In the genomic region with DNA sequence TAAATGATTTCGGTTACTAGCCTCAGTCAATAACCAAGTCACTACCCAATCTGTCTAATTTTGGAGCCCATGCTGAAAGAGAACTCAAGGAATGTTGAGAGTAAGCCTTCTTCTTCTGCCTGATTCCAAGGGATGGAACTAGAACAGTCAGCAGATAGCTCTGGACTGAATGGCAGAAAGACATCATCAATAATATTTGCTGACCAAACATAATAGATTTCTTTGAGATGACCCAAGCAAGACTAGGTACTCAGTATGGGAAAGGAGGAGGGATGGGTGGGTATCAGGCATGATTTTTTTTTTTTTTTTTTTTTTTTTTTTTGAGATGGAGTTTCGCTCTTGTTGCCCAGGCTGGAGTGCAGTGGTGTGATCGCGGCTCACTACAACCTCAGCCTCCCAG, we compare ENCODE assay signal across 29 cellular contexts.
"Had no signal": no experiment of that assay in that cellular context is flagged by ENCODE, and none has a peak within 500 bp of the region (broad histone marks: within the 10 kb centered on the region; RNA-seq: fewer than 3 reads in every experiment).

No MANE protein-coding gene starts in this region.

- H3K36me3 ChIP-seq: stomach, suprapubic skin, thoracic aorta, thyroid gland, tibial artery, tibial nerve, transverse colon, upper lobe of left lung, upper lobe of right lung, uterus, vagina had no signal

- H3K27me3 Mint-ChIP-seq: stimulated activated memory B cell treated with anti-CD40 and anti-IgM and Interleukin-4, amounts not matched to agents 10 μg/mL and 1 μg/mL and 100 μg/mL, for 72 hours; stimulated activated naive B cell treated with anti-CD40 and anti-IgM and Interleukin-4, amounts not matched to agents 10 μg/mL and 1 μg/mL and 100 μg/mL, for 72 hours; stimulated activated naive CD8-positive, alpha-beta T cell treated with anti-CD3 and anti-CD28 coated beads, Interleukin-15, amount 100 ng/mL, for 72 hours; stimulated activated naive CD8-positive, alpha-beta T cell treated with anti-CD3 and anti-CD28 coated beads, Interleukin-15, Interleukin-2, amounts not matched to agents 100 ng/mL and 50 ng/mL, for 24 hours; type B pancreatic cell had no signal

- H3K4me3 Mint-ChIP-seq: stimulated activated effector memory CD8-positive, alpha-beta T cell treated with anti-CD3 and anti-CD28 coated beads, Interleukin-12 subunit alpha, Interleukin-12 subunit beta, amount 100 ng/mL, for 72 hours; stimulated activated memory B cell treated with anti-CD40 and anti-IgM and Interleukin-4, amounts not matched to agents 10 μg/mL and 1 μg/mL and 100 μg/mL, for 72 hours; stimulated activated naive B cell treated with anti-CD40 and anti-IgM and Interleukin-4, amounts not matched to agents 10 μg/mL and 1 μg/mL and 100 μg/mL, for 72 hours; stimulated activated naive CD8-positive, alpha-beta T cell treated with anti-CD3 and anti-CD28 coated beads, Interleukin-15, amount 100 ng/mL, for 72 hours; stimulated activated naive CD8-positive, alpha-beta T cell treated with anti-CD3 and anti-CD28 coated beads, Interleukin-15, Interleukin-2, amounts not matched to agents 100 ng/mL and 50 ng/mL, for 24 hours; type B pancreatic cell had no signal

- H3K27me3 ChIP-seq: stomach, suprapubic skin, testis, thyroid gland, tibial artery, tibial nerve, transverse colon, upper lobe of left lung, upper lobe of right lung, uterus, vagina had no signal

- DNase-seq: stimulated activated CD4-positive, alpha-beta T cell treated with anti-CD3 and anti-CD28 coated beads, Interleukin-2, amount 100 ng/mL, for 48 hours; stimulated activated CD4-positive, alpha-beta T cell treated with anti-CD3 and anti-CD28 coated beads, Interleukin-4, amount 100 ng/mL, for 1 hour; stimulated activated CD4-positive, alpha-beta T cell treated with anti-CD3 and anti-CD28 coated beads, Interleukin-4, amount 100 ng/mL, for 24 hours; stimulated activated CD4-positive, alpha-beta T cell treated with anti-CD3 and anti-CD28 coated beads, Interleukin-4, amount 100 ng/mL, for 4 hours; stimulated activated CD8-positive, alpha-beta memory T cell treated with anti-CD3 and anti-CD28 coated beads, Interleukin-4, amount 100 ng/mL, for 48 hours; stimulated activated naive B cell treated with anti-CD40 and anti-IgM and Interleukin-4, amounts not matched to agents 10 μg/mL and 1 μg/mL and 100 μg/mL, for 72 hours; stimulated activated naive CD4-positive, alpha-beta T cell; stimulated activated naive CD4-positive, alpha-beta T cell treated with Interleukin-2 at 50 U/mL for 16 hours; stimulated activated naive CD8-positive, alpha-beta T cell treated with anti-CD3 and anti-CD28 coated beads, Interleukin-15, amount 100 ng/mL, for 72 hours; stimulated activated naive CD8-positive, alpha-beta T cell treated with anti-CD3 and anti-CD28 coated beads, Interleukin-15, Interleukin-2, amounts not matched to agents 100 U/mL and 50 U/mL, for 24 hours; stomach; substantia nigra; testis; thyroid gland; tibial artery; transverse colon; trophoblast cell; upper lobe of left lung; upper lobe of right lung; uterus had no signal

- H3K4me1 ChIP-seq: stomach, suprapubic skin, testis, thyroid gland, tibial artery, tibial nerve, transverse colon, upper lobe of left lung, upper lobe of right lung, uterus, vagina had no signal

- ATAC-seq: stimulated activated effector memory CD8-positive, alpha-beta T cell treated with anti-CD3 and anti-CD28 coated beads, Interleukin-12 subunit alpha, Interleukin-12 subunit beta, amount 100 ng/mL, for 72 hours; stimulated activated memory B cell treated with anti-CD40 and anti-IgM and Interleukin-4, amounts not matched to agents 10 μg/mL and 1 μg/mL and 100 μg/mL, for 72 hours; stimulated activated naive B cell treated with anti-CD40 and anti-IgM and Interleukin-4, amounts not matched to agents 10 μg/mL and 1 μg/mL and 100 μg/mL, for 72 hours; stimulated activated naive CD8-positive, alpha-beta T cell treated with anti-CD3 and anti-CD28 coated beads, Interleukin-15, amount 100 ng/mL, for 72 hours; stimulated activated naive CD8-positive, alpha-beta T cell treated with anti-CD3 and anti-CD28 coated beads, Interleukin-15, Interleukin-2, amounts not matched to agents 100 U/mL and 50 U/mL, for 24 hours; upper lobe of right lung had no signal

- FAIRE-seq: urothelium cell line had no signal

- H3K4me1 Mint-ChIP-seq: stimulated activated effector memory CD8-positive, alpha-beta T cell treated with anti-CD3 and anti-CD28 coated beads, Interleukin-12 subunit alpha, Interleukin-12 subunit beta, amount 100 ng/mL, for 72 hours; stimulated activated memory B cell treated with anti-CD40 and anti-IgM and Interleukin-4, amounts not matched to agents 10 μg/mL and 1 μg/mL and 100 μg/mL, for 72 hours; stimulated activated naive B cell treated with anti-CD40 and anti-IgM and Interleukin-4, amounts not matched to agents 10 μg/mL and 1 μg/mL and 100 μg/mL, for 72 hours; stimulated activated naive CD8-positive, alpha-beta T cell treated with anti-CD3 and anti-CD28 coated beads, Interleukin-15, amount 100 ng/mL, for 72 hours had no signal

- H3K9me3 ChIP-seq: stomach, suprapubic skin, testis, thoracic aorta, thyroid gland, tibial artery, tibial nerve, transverse colon, upper lobe of left lung, upper lobe of right lung, uterus, vagina had no signal

- H3K4me3 ChIP-seq: stomach, suprapubic skin, testis, thoracic aorta, thyroid gland, tibial artery, tibial nerve, transverse colon, upper lobe of left lung, upper lobe of right lung, uterus, vagina had no signal

- H3K9me3 Mint-ChIP-seq: stimulated activated naive CD8-positive, alpha-beta T cell treated with anti-CD3 and anti-CD28 coated beads, Interleukin-15, amount 100 ng/mL, for 72 hours; stimulated activated naive CD8-positive, alpha-beta T cell treated with anti-CD3 and anti-CD28 coated beads, Interleukin-15, Interleukin-2, amounts not matched to agents 100 ng/mL and 50 ng/mL, for 24 hours; type B pancreatic cell had no signal

- H3K27ac ChIP-seq: stomach, suprapubic skin, testis, thoracic aorta, thyroid gland, tibial artery, tibial nerve, transverse colon, upper lobe of left lung, upper lobe of right lung, uterus, vagina had no signal

- H3K27ac Mint-ChIP-seq: stimulated activated effector memory CD8-positive, alpha-beta T cell treated with anti-CD3 and anti-CD28 coated beads, Interleukin-12 subunit alpha, Interleukin-12 subunit beta, amount 100 ng/mL, for 72 hours; stimulated activated memory B cell treated with anti-CD40 and anti-IgM and Interleukin-4, amounts not matched to agents 10 μg/mL and 1 μg/mL and 100 μg/mL, for 72 hours; stimulated activated naive B cell treated with anti-CD40 and anti-IgM and Interleukin-4, amounts not matched to agents 10 μg/mL and 1 μg/mL and 100 μg/mL, for 72 hours; stimulated activated naive CD8-positive, alpha-beta T cell treated with anti-CD3 and anti-CD28 coated beads, Interleukin-15, amount 100 ng/mL, for 72 hours; stimulated activated naive CD8-positive, alpha-beta T cell treated with anti-CD3 and anti-CD28 coated beads, Interleukin-15, Interleukin-2, amounts not matched to agents 100 ng/mL and 50 ng/mL, for 24 hours; type B pancreatic cell had no signal

- H3K36me3 Mint-ChIP-seq: stimulated activated effector memory CD8-positive, alpha-beta T cell treated with anti-CD3 and anti-CD28 coated beads, Interleukin-12 subunit alpha, Interleukin-12 subunit beta, amount 100 ng/mL, for 72 hours; stimulated activated memory B cell treated with anti-CD40 and anti-IgM and Interleukin-4, amounts not matched to agents 10 μg/mL and 1 μg/mL and 100 μg/mL, for 72 hours; stimulated activated naive B cell treated with anti-CD40 and anti-IgM and Interleukin-4, amounts not matched to agents 10 μg/mL and 1 μg/mL and 100 μg/mL, for 72 hours; type B pancreatic cell had no signal
